In the genomic region with DNA sequence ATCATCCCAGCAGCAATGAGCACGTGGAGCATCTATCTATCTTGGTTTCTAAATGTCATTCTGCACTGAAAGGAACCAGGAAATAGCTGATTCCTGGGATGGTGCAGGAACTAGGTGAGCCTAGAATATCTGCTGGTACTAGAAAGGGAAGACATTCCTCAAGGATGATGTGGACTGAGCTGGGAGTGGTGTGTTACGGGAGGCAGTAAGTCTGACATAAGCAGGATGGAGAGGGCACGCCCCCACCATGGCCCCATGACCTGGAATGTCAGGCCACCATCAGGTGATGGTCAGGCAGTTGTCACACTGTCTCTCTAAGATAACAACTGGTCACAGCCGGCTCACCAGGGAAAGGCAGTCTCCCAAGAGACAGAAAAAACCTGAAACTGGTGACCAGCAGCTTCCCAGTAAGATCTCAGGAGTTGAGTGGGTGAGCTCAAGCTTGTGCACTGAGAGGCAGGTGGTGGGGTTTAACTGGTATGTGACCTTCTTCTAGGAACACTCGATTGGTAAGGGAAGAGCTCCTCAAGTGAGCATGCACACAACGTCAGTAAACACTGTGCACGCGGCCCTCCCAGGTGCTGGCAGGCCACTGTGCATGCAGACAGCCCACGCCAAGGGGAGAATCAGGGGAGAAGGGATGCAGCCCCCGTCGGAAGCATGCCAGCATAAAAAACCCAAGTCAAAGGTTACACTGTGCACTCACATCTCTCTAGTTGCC, we compare ENCODE assay signal across 1 cellular context.
TF ChIP-seq lines count a peak whose summit lies in the region.

No MANE protein-coding gene starts in this region.

TF ChIP-seq in K562, 482 proteins besides CTCF, POLR2A, EP300 and RAD21 (continued from another document and continues in another):
- TF ChIP-seq TSC22D4 (tag; IDR thresholded peaks at IDR 0.05) (no peak), SPI1 (IDR thresholded peaks at IDR 0.05; ENCODE audit: borderline replicate concordance, low read depth, low read length) (no peak), ESRRA (IDR thresholded peaks at IDR 0.05; ENCODE audit: borderline replicate concordance, low read depth) (peak; percentile 86), TCFL5 (CRISPR knock-in tag; conservative IDR thresholded peaks at IDR 0.05) (no peak; the same call in 1 of the 2 replicates), TBL1XR1 (IDR thresholded peaks at IDR 0.05; ENCODE audit: low read length in 2 of 2) (peak in 1 of 2 experiments; percentile 91; a peak in 3 of 4 replicates), SRSF3 (IDR thresholded peaks at IDR 0.05; ENCODE audit: insufficient read depth, low read length) (no peak), ZNF146 (CRISPR knock-in tag; IDR thresholded peaks at IDR 0.05; ENCODE audit: unreplicated experiment) (no peak), NR4A1 (CRISPR knock-in tag; IDR thresholded peaks at IDR 0.05) (peak; percentile 92), NR4A1 (tag; IDR thresholded peaks at IDR 0.05) (peak; percentile 96), ILK (tag; IDR thresholded peaks at IDR 0.05; ENCODE audit: borderline replicate concordance, low read depth) (no peak), MIER1 (IDR thresholded peaks at IDR 0.05; ENCODE audit: low read depth) (no peak), ZNF766 (CRISPR knock-in tag; conservative IDR thresholded peaks at IDR 0.05) (peak; percentile 84; the same call in 1 of the 2 replicates), CHD1 (IDR thresholded peaks at IDR 0.05; ENCODE audit: low read length) (no peak), HMG20B (CRISPR knock-in tag; IDR thresholded peaks at IDR 0.05) (no peak), MEIS2 (IDR thresholded peaks at IDR 0.05; ENCODE audit: partially characterized antibody) (peak; percentile 92), ZSCAN29 (IDR thresholded peaks at IDR 0.05) (no peak), ZBTB9 (CRISPR knock-in tag; IDR thresholded peaks at IDR 0.05) (peak; percentile 64; the same call in 1 of the 2 replicates), ARID3B (CRISPR knock-in tag; IDR thresholded peaks at IDR 0.05; ENCODE audit: borderline replicate concordance) (0 out of 2 replicates have a peak, but pooled peaks have one; percentile 28), RFX7 (CRISPR knock-in tag; IDR thresholded peaks at IDR 0.05) (no peak), BACH1 (tag; IDR thresholded peaks at IDR 0.05) (peak; percentile 78; the same call in 1 of the 2 replicates), TAF7 (tag; IDR thresholded peaks at IDR 0.05) (0 out of 2 replicates have a peak, but pooled peaks have one; percentile 58), HIVEP1 (CRISPR knock-in tag; IDR thresholded peaks at IDR 0.05) (no peak), RFX5 (IDR thresholded peaks at IDR 0.05; ENCODE audit: low read depth, low read length) (no peak), REST (CRISPR knock-in tag; IDR thresholded peaks at IDR 0.05; ENCODE audit: low read depth) (0 out of 2 replicates have a peak, but pooled peaks have one; percentile 74), NR2F6 (CRISPR knock-in tag; IDR thresholded peaks at IDR 0.05) (no peak), ZNF121 (CRISPR knock-in tag; conservative IDR thresholded peaks at IDR 0.05) (no peak), HNRNPLL (IDR thresholded peaks at IDR 0.05; ENCODE audit: low read depth, low read length, poor library complexity, severe bottlenecking) (no peak), ASH1L (IDR thresholded peaks at IDR 0.05; ENCODE audit: borderline replicate concordance, low read depth, partially characterized antibody) (no peak), KDM2B (CRISPR knock-in tag; IDR thresholded peaks at IDR 0.05) (no peak), PATZ1 (CRISPR knock-in tag; IDR thresholded peaks at IDR 0.05; ENCODE audit: borderline replicate concordance) (0 out of 2 replicates have a peak, but pooled peaks have one; percentile 80), ZEB2 (IDR thresholded peaks at IDR 0.05) (peak; percentile 95), GATA2 (CRISPR knock-in tag; IDR thresholded peaks at IDR 0.05) (peak; percentile 88), ZBED1 (IDR thresholded peaks at IDR 0.05) (no peak), ETS2 (tag; IDR thresholded peaks at IDR 0.05; ENCODE audit: borderline replicate concordance, poor library complexity, severe bottlenecking) (no peak), ZBTB1 (CRISPR knock-in tag; IDR thresholded peaks at IDR 0.05; ENCODE audit: borderline replicate concordance, low read depth) (no peak; the same call in 1 of the 2 replicates), IRF2 (CRISPR knock-in tag; IDR thresholded peaks at IDR 0.05) (no peak), XRCC4 (IDR thresholded peaks at IDR 0.05; ENCODE audit: extremely low read depth, insufficient read depth, insufficient read length) (no peak), DIDO1 (tag; IDR thresholded peaks at IDR 0.05; ENCODE audit: low read depth) (peak; percentile 55; the same call in 1 of the 2 replicates), SNAPC5 (CRISPR knock-in tag; IDR thresholded peaks at IDR 0.05) (no peak), C11orf30 (IDR thresholded peaks at IDR 0.05; ENCODE audit: low read depth) (0 out of 2 replicates have a peak, but pooled peaks have one; percentile 21), ZNF140 (CRISPR knock-in tag; IDR thresholded peaks at IDR 0.05) (no peak), ARNT (IDR thresholded peaks at IDR 0.05) (peak; percentile 49 to 67; a peak in 3 of 4 replicates), DNMT1 (IDR thresholded peaks at IDR 0.05) (no peak), SIN3B (IDR thresholded peaks at IDR 0.05; ENCODE audit: low read depth) (no peak)
- TF ChIP-seq, protein P1, sequence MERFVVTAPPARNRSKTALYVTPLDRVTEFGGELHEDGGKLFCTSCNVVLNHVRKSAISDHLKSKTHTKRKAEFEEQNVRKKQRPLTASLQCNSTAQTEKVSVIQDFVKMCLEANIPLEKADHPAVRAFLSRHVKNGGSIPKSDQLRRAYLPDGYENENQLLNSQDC (CRISPR knock-in tag; IDR thresholded peaks at IDR 0.05), result 0 out of 2 replicates have a peak, but pooled peaks have one; percentile 16
- TF ChIP-seq, protein P2, sequence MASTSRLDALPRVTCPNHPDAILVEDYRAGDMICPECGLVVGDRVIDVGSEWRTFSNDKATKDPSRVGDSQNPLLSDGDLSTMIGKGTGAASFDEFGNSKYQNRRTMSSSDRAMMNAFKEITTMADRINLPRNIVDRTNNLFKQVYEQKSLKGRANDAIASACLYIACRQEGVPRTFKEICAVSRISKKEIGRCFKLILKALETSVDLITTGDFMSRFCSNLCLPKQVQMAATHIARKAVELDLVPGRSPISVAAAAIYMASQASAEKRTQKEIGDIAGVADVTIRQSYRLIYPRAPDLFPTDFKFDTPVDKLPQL (IDR thresholded peaks at IDR 0.05; ENCODE audit: extremely low read depth, insufficient read length), result no peak
- TF ChIP-seq, protein P3, sequence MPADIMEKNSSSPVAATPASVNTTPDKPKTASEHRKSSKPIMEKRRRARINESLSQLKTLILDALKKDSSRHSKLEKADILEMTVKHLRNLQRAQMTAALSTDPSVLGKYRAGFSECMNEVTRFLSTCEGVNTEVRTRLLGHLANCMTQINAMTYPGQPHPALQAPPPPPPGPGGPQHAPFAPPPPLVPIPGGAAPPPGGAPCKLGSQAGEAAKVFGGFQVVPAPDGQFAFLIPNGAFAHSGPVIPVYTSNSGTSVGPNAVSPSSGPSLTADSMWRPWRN (IDR thresholded peaks at IDR 0.05; ENCODE audit: low read depth), result peak; percentile 56; the same call in 1 of the 2 replicates
- TF ChIP-seq, protein P4, sequence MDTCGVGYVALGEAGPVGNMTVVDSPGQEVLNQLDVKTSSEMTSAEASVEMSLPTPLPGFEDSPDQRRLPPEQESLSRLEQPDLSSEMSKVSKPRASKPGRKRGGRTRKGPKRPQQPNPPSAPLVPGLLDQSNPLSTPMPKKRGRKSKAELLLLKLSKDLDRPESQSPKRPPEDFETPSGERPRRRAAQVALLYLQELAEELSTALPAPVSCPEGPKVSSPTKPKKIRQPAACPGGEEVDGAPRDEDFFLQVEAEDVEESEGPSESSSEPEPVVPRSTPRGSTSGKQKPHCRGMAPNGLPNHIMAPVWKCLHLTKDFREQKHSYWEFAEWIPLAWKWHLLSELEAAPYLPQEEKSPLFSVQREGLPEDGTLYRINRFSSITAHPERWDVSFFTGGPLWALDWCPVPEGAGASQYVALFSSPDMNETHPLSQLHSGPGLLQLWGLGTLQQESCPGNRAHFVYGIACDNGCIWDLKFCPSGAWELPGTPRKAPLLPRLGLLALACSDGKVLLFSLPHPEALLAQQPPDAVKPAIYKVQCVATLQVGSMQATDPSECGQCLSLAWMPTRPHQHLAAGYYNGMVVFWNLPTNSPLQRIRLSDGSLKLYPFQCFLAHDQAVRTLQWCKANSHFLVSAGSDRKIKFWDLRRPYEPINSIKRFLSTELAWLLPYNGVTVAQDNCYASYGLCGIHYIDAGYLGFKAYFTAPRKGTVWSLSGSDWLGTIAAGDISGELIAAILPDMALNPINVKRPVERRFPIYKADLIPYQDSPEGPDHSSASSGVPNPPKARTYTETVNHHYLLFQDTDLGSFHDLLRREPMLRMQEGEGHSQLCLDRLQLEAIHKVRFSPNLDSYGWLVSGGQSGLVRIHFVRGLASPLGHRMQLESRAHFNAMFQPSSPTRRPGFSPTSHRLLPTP (IDR thresholded peaks at IDR 0.05; ENCODE audit: borderline replicate concordance, extremely low read depth, insufficient read length), result no peak
- TF ChIP-seq, protein P5, sequence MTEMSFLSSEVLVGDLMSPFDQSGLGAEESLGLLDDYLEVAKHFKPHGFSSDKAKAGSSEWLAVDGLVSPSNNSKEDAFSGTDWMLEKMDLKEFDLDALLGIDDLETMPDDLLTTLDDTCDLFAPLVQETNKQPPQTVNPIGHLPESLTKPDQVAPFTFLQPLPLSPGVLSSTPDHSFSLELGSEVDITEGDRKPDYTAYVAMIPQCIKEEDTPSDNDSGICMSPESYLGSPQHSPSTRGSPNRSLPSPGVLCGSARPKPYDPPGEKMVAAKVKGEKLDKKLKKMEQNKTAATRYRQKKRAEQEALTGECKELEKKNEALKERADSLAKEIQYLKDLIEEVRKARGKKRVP (CRISPR knock-in tag; IDR thresholded peaks at IDR 0.05), result peak; percentile 15; the same call in 1 of the 2 replicates
- TF ChIP-seq, protein P6, sequence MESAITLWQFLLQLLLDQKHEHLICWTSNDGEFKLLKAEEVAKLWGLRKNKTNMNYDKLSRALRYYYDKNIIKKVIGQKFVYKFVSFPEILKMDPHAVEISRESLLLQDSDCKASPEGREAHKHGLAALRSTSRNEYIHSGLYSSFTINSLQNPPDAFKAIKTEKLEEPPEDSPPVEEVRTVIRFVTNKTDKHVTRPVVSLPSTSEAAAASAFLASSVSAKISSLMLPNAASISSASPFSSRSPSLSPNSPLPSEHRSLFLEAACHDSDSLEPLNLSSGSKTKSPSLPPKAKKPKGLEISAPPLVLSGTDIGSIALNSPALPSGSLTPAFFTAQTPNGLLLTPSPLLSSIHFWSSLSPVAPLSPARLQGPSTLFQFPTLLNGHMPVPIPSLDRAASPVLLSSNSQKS (CRISPR knock-in tag; IDR thresholded peaks at IDR 0.05), result no peak; the same call in 1 of the 2 replicates
